Comparison of ENCODE assay signal across 8 cellular contexts in genomic region chr22:27331526-27332281, GRCh38.
DNase-seq lines count a peak whose midpoint lies in the region; ATAC-seq and TF ChIP-seq lines count a peak whose summit lies in the region.

No MANE protein-coding gene starts in this region.

- no peak overlapping the region for H3K4me3 ChIP-seq in psoas muscle

- WGBS in psoas muscle, 3 donors = 23 to 26% (median 25%) methylated on average over 16 of the region's 16 CpGs

- peaks cover 0 to 60% (median 9%) of the 10 kb centered on the region in 3 donors for H3K27me3 ChIP-seq in psoas muscle (ENCODE audit: insufficient read depth in 3 of 3, low read length in 2 of 3)

- no peaks in the 10 kb centered on the region for H3K4me1 ChIP-seq in psoas muscle

- H3K36me3 ChIP-seq in psoas muscle (ENCODE audit: insufficient read depth in 1 of 2, low read depth in 1 of 2) = no peaks in the 10 kb centered on the region

- peak; percentile 66 for DNase-seq in GM03348 (ENCODE audit: low spot score)
- DNase-seq in RKO (ENCODE audit: low spot score) = peak; percentile 4
- DNase-seq in Right ventricle myocardium superior = peak; percentile 76
- DNase-seq in psoas muscle = peak; percentile 41 to 64
- DNase-seq in epidermal melanocyte (ENCODE audit: insufficient read length, low spot score) = no peak

- no peaks in the 10 kb centered on the region for H3K9me3 ChIP-seq in psoas muscle

- ATAC-seq in Right ventricle myocardium superior (ENCODE audit: poor library complexity) = peak; percentile 94
- ATAC-seq in psoas muscle = peak; percentile 33 to 76 (median 49)
- no peak for ATAC-seq in GM18873 (IDR thresholded peaks at IDR 0.05; ENCODE audit: low FRiP score, unreplicated experiment)
- ATAC-seq in GM18498 (IDR thresholded peaks at IDR 0.05; ENCODE audit: unreplicated experiment) = no peak
- ATAC-seq in HG03097 (IDR thresholded peaks at IDR 0.05; ENCODE audit: low FRiP score, unreplicated experiment) = no peak

- no peak overlapping the region for H3K27ac ChIP-seq in psoas muscle

- TF ChIP-seq CTCF in psoas muscle (IDR thresholded peaks at IDR 0.05) = peak; percentile 28

- intact Hi-C loops in Right ventricle myocardium superior (cut with DNase I) = no loop called here
- intact Hi-C loops in psoas muscle (cut with DNase I) = no loop called here

Comparison
In these comparisons a context has a peak if more than half of its experiments do, and no peak if none do; other contexts are left out.
1. ATAC-seq: peak in Right ventricle myocardium superior (single experiment) and psoas muscle (4 of 4); none in GM18873 (single experiment), GM18498 (single experiment) and HG03097 (single experiment).